Comparison of ENCODE assay signal across 16 cellular contexts in the genomic region with DNA sequence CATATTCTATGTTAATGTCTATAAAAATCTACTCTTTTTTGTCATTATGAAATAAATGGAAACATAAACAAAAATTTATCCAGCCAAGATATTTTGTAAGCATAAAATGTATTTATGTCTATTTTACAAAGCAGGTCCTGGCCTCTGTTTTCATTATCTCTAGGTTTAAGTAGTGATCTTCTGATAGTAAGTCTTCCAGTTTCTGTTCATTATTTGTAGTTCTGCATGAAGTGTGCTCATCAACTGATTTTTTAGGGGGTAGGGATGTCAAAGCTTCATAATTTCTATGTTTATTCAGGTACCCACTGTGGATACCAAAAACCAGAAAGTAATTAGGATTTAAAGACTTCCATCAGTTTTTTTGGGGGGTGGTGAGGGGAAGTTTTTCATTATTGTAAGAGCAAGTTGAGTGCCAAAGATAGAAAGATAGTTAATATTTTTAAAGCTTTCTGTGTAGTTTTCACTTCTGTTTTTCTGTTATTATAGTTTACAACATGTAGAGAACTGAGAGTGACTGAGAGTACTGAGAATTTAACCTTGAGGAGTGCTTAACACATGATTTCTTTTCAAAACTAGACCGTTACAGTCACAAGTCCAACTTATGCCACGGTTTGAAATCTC. TPM values are rescaled to one million over a fixed set of nuclear protein-coding genes. Genes with fewer than 3 reads are reported as not detected.
DNase-seq lines count a peak whose midpoint lies in the region; ATAC-seq and TF ChIP-seq lines count a peak whose summit lies in the region.
"Had no signal": no experiment of that assay in that cellular context is flagged by ENCODE, and none has a peak within 500 bp of the region (broad histone marks: within the 10 kb centered on the region; RNA-seq: fewer than 3 reads in every experiment).

No MANE protein-coding gene starts in this region.

- H3K27ac ChIP-seq in testis, result no peak overlapping the region
- H3K27ac ChIP-seq: BLaER1, esophagus squamous epithelium, right atrium auricular region, thoracic aorta had no signal

- no peaks in the 10 kb centered on the region for H3K36me3 ChIP-seq in testis (ENCODE audit: low read depth, missing control alignments)
- H3K36me3 ChIP-seq: BLaER1, esophagus squamous epithelium, right atrium auricular region, thoracic aorta had no signal

- no peak for TF ChIP-seq POLR2A in testis (IDR thresholded peaks at IDR 0.05)

- TF ChIP-seq CTCF in GM20000 (IDR thresholded peaks at IDR 0.05; ENCODE audit: extremely low read depth, missing control alignments), result no peak
- no peak for TF ChIP-seq CTCF in testis (IDR thresholded peaks at IDR 0.05)

- ATAC-seq in GM18511 (IDR thresholded peaks at IDR 0.05; ENCODE audit: unreplicated experiment) (peak; percentile 94), HG02938 (IDR thresholded peaks at IDR 0.05; ENCODE audit: unreplicated experiment) (peak; percentile 90), HG03571 (IDR thresholded peaks at IDR 0.05; ENCODE audit: unreplicated experiment) (peak; percentile 95)

- H3K4me3 ChIP-seq in testis, result no peak overlapping the region
- H3K4me3 ChIP-seq: BLaER1, esophagus squamous epithelium, right atrium auricular region, thoracic aorta had no signal

- H3K9me3 ChIP-seq in testis, result no peaks in the 10 kb centered on the region
- H3K9me3 ChIP-seq: BLaER1, right atrium auricular region, thoracic aorta had no signal

- no peaks in the 10 kb centered on the region for H3K27me3 ChIP-seq in testis
- H3K27me3 ChIP-seq: BLaER1, esophagus squamous epithelium, right atrium auricular region had no signal

- no peaks in the 10 kb centered on the region for H3K4me1 ChIP-seq in testis
- H3K4me1 ChIP-seq: BLaER1, esophagus squamous epithelium, right atrium auricular region had no signal

- 72 to 87% methylated on average over 2 of the region's 2 CpGs for WGBS in testis, 2 donors

- intact Hi-C loops in testis (cut with DNase I; ENCODE audit: low total_unique reads), result no loop called here

- peak; percentile 34 for DNase-seq in GM20000 (ENCODE audit: low spot score)
- DNase-seq in testis, result no peak
- no peak for DNase-seq in NCI-H2171 treated with DMSO at 0.1 percent for 48 hours (lab: John Stamatoyannopoulos, UW)
- DNase-seq in RPMI8226, result no peak
- no peak for DNase-seq in DMS 273 treated with DMSO at 0.1 percent for 48 hours (lab: John Stamatoyannopoulos, UW)
- DNase-seq: activated naive CD4-positive, alpha-beta T cell treated with Interleukin-2 at 50 U/mL for 16 hours; esophagus squamous epithelium; GDM1; NCI-H69 had no signal

RNA-seq across cellular contexts. Expression of a gene that starts 30.6 kb away (rescaled TPM):
- 1 to 10 TPM; 1.8 to 2.0 TPM for total RNA-seq in testis
- 2.3 TPM for polyA plus RNA-seq in testis (ENCODE audit: insufficient read depth, low read depth, low replicate concordance)
- total RNA-seq: M059J had no signal
